ENCODE assay signal across 9 cellular contexts in genomic region chr12:45732936-45733335, GRCh38. TPM values are rescaled to one million over a fixed set of nuclear protein-coding genes. Genes with fewer than 3 reads are reported as not detected.
DNase-seq lines count a peak whose midpoint lies in the region; ATAC-seq, FAIRE-seq and TF ChIP-seq lines count a peak whose summit lies in the region.
"Had no signal": no experiment of that assay in that cellular context is flagged by ENCODE, and none has a peak within 500 bp of the region (broad histone marks: within the 10 kb centered on the region; RNA-seq: fewer than 3 reads in every experiment).

No MANE protein-coding gene starts in this region.

- H3K4me1 Mint-ChIP-seq in activated CD4-positive, alpha-beta T cell treated with anti-CD3 and anti-CD28 coated beads, Interleukin-2, amount 10 ng/mL, durations not matched to agents 7 days and 5 days: peaks cover 28% of the 10 kb centered on the region
- peaks cover 30% of the 10 kb centered on the region for H3K4me1 Mint-ChIP-seq in activated CD8-positive, alpha-beta T cell treated with anti-CD3 and anti-CD28 coated beads, Interleukin-2, amount 10 ng/mL, durations not matched to agents 7 days and 5 days (ENCODE audit: low read depth)

- H3K27ac ChIP-seq in kidney (ENCODE audit: low read depth in 2 of 2, low read length in 2 of 2) (no peak overlapping the region), thoracic aorta (peak overlapping the region; percentile 96 to 97)

- no peak for DNase-seq in activated CD4-positive, alpha-beta T cell treated with anti-CD3 and anti-CD28 coated beads, Interleukin-2, amount 10 ng/mL, durations not matched to agents 7 days and 5 days
- DNase-seq in activated CD4-positive, alpha-beta T cell treated with anti-CD3 and anti-CD28 coated beads for 1 hour: no peak
- no peak for DNase-seq in activated CD8-positive, alpha-beta T cell treated with anti-CD3 and anti-CD28 coated beads, Interleukin-2, amount 10 ng/mL, durations not matched to agents 7 days and 5 days
- no peak for DNase-seq in kidney
- no peak for DNase-seq in thoracic aorta (ENCODE audit: low spot score)
- no peak for DNase-seq in posterior vena cava (ENCODE audit: low spot score)
- DNase-seq in HAP-1 (ENCODE audit: low spot score in 2 of 2): no peak
- DNase-seq in OCI-M1 (lab: John Stamatoyannopoulos, UW): no peak

- TF ChIP-seq CTCF in kidney (IDR thresholded peaks at IDR 0.05; ENCODE audit: borderline replicate concordance, extremely low read depth, insufficient read depth) (no peak), thoracic aorta (IDR thresholded peaks at IDR 0.05) (no peak)

- in situ Hi-C loops in HAP-1 (cut with MboI; ENCODE audit: low sequenced_read_pairs): no loop called here

- H3K4me3 ChIP-seq in kidney (ENCODE audit: low read length in 2 of 2) (peak overlapping the region; percentile 15 to 45), thoracic aorta (peak overlapping the region; percentile 94), HAP-1 (no peak overlapping the region)

- peak overlapping the region in 1 of 2 donors; percentile 29 for H3K9ac ChIP-seq in kidney (ENCODE audit: low read length in 2 of 2)

- H3K9me3 ChIP-seq in kidney (ENCODE audit: control insufficient read depth in 1 of 2, low read length in 2 of 2) (no peaks in the 10 kb centered on the region), thoracic aorta (no peaks in the 10 kb centered on the region), HAP-1 (no peaks in the 10 kb centered on the region)

- CTCF ChIA-PET in activated CD4-positive, alpha-beta T cell treated with anti-CD3 and anti-CD28 coated beads, Interleukin-2, amount 10 ng/mL, durations not matched to agents 7 days and 5 days (lab: Charles Lee): no interaction called here
- CTCF ChIA-PET in activated CD8-positive, alpha-beta T cell treated with anti-CD3 and anti-CD28 coated beads, Interleukin-2, amount 10 ng/mL, durations not matched to agents 7 days and 5 days (lab: Charles Lee): interaction anchor here (11.5 kb wide), 1 partner anchor 186 kb away, joined by 195 read pairs; no protein-coding TSS in a partner anchor

- H3K36me3 Mint-ChIP-seq in activated CD4-positive, alpha-beta T cell treated with anti-CD3 and anti-CD28 coated beads, Interleukin-2, amount 10 ng/mL, durations not matched to agents 7 days and 5 days (ENCODE audit: low read depth): peaks cover 54% of the 10 kb centered on the region
- H3K36me3 Mint-ChIP-seq in activated CD8-positive, alpha-beta T cell treated with anti-CD3 and anti-CD28 coated beads, Interleukin-2, amount 10 ng/mL, durations not matched to agents 7 days and 5 days (ENCODE audit: low read depth): peaks cover 60% of the 10 kb centered on the region

- H3K4me3 Mint-ChIP-seq in activated CD4-positive, alpha-beta T cell treated with anti-CD3 and anti-CD28 coated beads, Interleukin-2, amount 10 ng/mL, durations not matched to agents 7 days and 5 days: peak overlapping the region; percentile 100
- peak overlapping the region; percentile 100 for H3K4me3 Mint-ChIP-seq in activated CD8-positive, alpha-beta T cell treated with anti-CD3 and anti-CD28 coated beads, Interleukin-2, amount 10 ng/mL, durations not matched to agents 7 days and 5 days

- no peak for ATAC-seq in activated CD8-positive, alpha-beta T cell treated with anti-CD3 and anti-CD28 coated beads, Interleukin-2, amount 10 ng/mL, durations not matched to agents 7 days and 5 days
- no peak for ATAC-seq in thoracic aorta (ENCODE audit: insufficient number of reproducible peaks, low FRiP score, low read depth)

- H3K27me3 ChIP-seq in thoracic aorta (replicated peaks; ENCODE audit: insufficient read depth) (no peaks in the 10 kb centered on the region), HAP-1 (ENCODE audit: low read depth) (no peaks in the 10 kb centered on the region)

- H3K36me3 ChIP-seq in kidney (ENCODE audit: control insufficient read depth in 1 of 2, insufficient read depth in 2 of 2, low read length in 2 of 2) (no peaks in the 10 kb centered on the region), thoracic aorta (no peaks in the 10 kb centered on the region), HAP-1 (replicated peaks) (no peaks in the 10 kb centered on the region; the same call in 1 of the 2 replicates)

- peaks cover 5 to 6% of the 10 kb centered on the region in 2 donors for H3K4me1 ChIP-seq in kidney (ENCODE audit: control insufficient read depth in 1 of 2, insufficient read depth in 1 of 2, low read depth in 1 of 2, low read length in 2 of 2)
- H3K4me1 ChIP-seq in thoracic aorta (ENCODE audit: control insufficient read depth in 1 of 2, low read depth in 2 of 2): peaks cover 31 to 38% of the 10 kb centered on the region in 2 donors
- H3K4me1 ChIP-seq in HAP-1: peaks cover 14% of the 10 kb centered on the region; the same call in 1 of the 2 replicates

- peak overlapping the region; percentile 34 for H3K27ac Mint-ChIP-seq in activated CD4-positive, alpha-beta T cell treated with anti-CD3 and anti-CD28 coated beads, Interleukin-2, amount 10 ng/mL, durations not matched to agents 7 days and 5 days
- peak overlapping the region; percentile 74 for H3K27ac Mint-ChIP-seq in activated CD8-positive, alpha-beta T cell treated with anti-CD3 and anti-CD28 coated beads, Interleukin-2, amount 10 ng/mL, durations not matched to agents 7 days and 5 days

- no peaks in the 10 kb centered on the region for H3K27me3 Mint-ChIP-seq in activated CD4-positive, alpha-beta T cell treated with anti-CD3 and anti-CD28 coated beads, Interleukin-2, amount 10 ng/mL, durations not matched to agents 7 days and 5 days
- no peaks in the 10 kb centered on the region for H3K27me3 Mint-ChIP-seq in activated CD8-positive, alpha-beta T cell treated with anti-CD3 and anti-CD28 coated beads, Interleukin-2, amount 10 ng/mL, durations not matched to agents 7 days and 5 days (ENCODE audit: low read depth)

- POLR2A ChIA-PET in activated CD4-positive, alpha-beta T cell treated with anti-CD3 and anti-CD28 coated beads, Interleukin-2, amount 10 ng/mL, durations not matched to agents 7 days and 5 days (lab: Charles Lee): no interaction called here
- POLR2A ChIA-PET in activated CD8-positive, alpha-beta T cell treated with anti-CD3 and anti-CD28 coated beads, Interleukin-2, amount 10 ng/mL, durations not matched to agents 7 days and 5 days (lab: Charles Lee): no interaction called here

- intact Hi-C loops in kidney (cut with DNase I) (no loop called here), posterior vena cava (cut with DNase I) (no loop called here)

- peaks cover 12% of the 10 kb centered on the region for H3K9me3 Mint-ChIP-seq in activated CD4-positive, alpha-beta T cell treated with anti-CD3 and anti-CD28 coated beads, Interleukin-2, amount 10 ng/mL, durations not matched to agents 7 days and 5 days
- peaks cover 7% of the 10 kb centered on the region for H3K9me3 Mint-ChIP-seq in activated CD8-positive, alpha-beta T cell treated with anti-CD3 and anti-CD28 coated beads, Interleukin-2, amount 10 ng/mL, durations not matched to agents 7 days and 5 days (ENCODE audit: insufficient read depth)

- FAIRE-seq in kidney (lab: Jason Lieb, UNC): no peak
- FAIRE-seq: urothelium cell line had no signal

RNA-seq across cellular contexts. Expression of gene ARID2, which starts 3.4 kb away (rescaled TPM):
- 10 to 100 TPM; 46.9 to 48.8 TPM for total RNA-seq in activated CD4-positive, alpha-beta T cell treated with anti-CD3 and anti-CD28 coated beads, Interleukin-2, amount 10 ng/mL, durations not matched to agents 7 days and 5 days
- 10 to 100 TPM; 49.0 to 52.3 TPM for total RNA-seq in activated CD8-positive, alpha-beta T cell treated with anti-CD3 and anti-CD28 coated beads, Interleukin-2, amount 10 ng/mL, durations not matched to agents 7 days and 5 days
- 35.7 TPM for total RNA-seq in kidney
- 4.4 TPM for polyA plus RNA-seq in kidney (ENCODE audit: insufficient read depth, low read depth, low replicate concordance)
- 10 to 100 TPM; 30.5 to 36.2 TPM for total RNA-seq in thoracic aorta
- total RNA-seq in posterior vena cava: 10 to 100 TPM; 26.6 to 27.8 TPM

Comparison
In these comparisons a context has a peak if more than half of its experiments do, and no peak if none do; other contexts are left out.
1. H3K27ac ChIP-seq: peak in thoracic aorta (2 of 2); none in kidney (0 of 2).